ENCODE assay signal across 25 cellular contexts in genomic region chr9:26219961-26220360, GRCh38.
DNase-seq lines count a peak whose midpoint lies in the region; ATAC-seq and TF ChIP-seq lines count a peak whose summit lies in the region.
"Had no signal": no experiment of that assay in that cellular context is flagged by ENCODE, and none has a peak within 500 bp of the region (broad histone marks: within the 10 kb centered on the region; RNA-seq: fewer than 3 reads in every experiment).

No MANE protein-coding gene starts in this region.

- H3K9me3 Mint-ChIP-seq in natural killer cell (peaks cover 19 to 24% of the 10 kb centered on the region in 2 donors), Calu3 (ENCODE audit: low read depth, unreplicated experiment) (peaks cover 9% of the 10 kb centered on the region)

- CTCF ChIA-PET in A673 (lab: Charles Lee) (no interaction called here), Calu3 (lab: Charles Lee) (interaction anchor here (0.6 kb wide), 1 partner anchor 22 kb away, joined by 3 read pairs; no protein-coding TSS in a partner anchor)

- ATAC-seq in natural killer cell (no peak), GM21786 (IDR thresholded peaks at IDR 0.05; ENCODE audit: unreplicated experiment) (no peak), HG03521 (IDR thresholded peaks at IDR 0.05; ENCODE audit: unreplicated experiment) (no peak)
- ATAC-seq: activated T-helper 17 cell treated with anti-CD3 and anti-CD28 coated beads, Interleukin-2, amount 50 U/mL, for 72 hours; left lung had no signal

- intact Hi-C loops in A673 (cut with micrococcal nuclease; ENCODE audit: unreplicated experiment) = no loop called here
- intact Hi-C loops in head of caudate nucleus (cut with DNase I) = no loop called here
- intact Hi-C loops in natural killer cell (cut with micrococcal nuclease) = no loop called here
- intact Hi-C loops in Calu3 (cut with micrococcal nuclease; ENCODE audit: unreplicated experiment) = no loop called here

- H3K36me3 ChIP-seq in A673 (ENCODE audit: insufficient read depth, low read length, poor library complexity, severe bottlenecking) = no peaks in the 10 kb centered on the region
- H3K36me3 ChIP-seq: breast epithelium, left lung had no signal

- no peaks in the 10 kb centered on the region for H3K9me3 ChIP-seq in A673 (ENCODE audit: low read depth, low read length, poor library complexity, severe bottlenecking)

- peaks cover 16% of the 10 kb centered on the region for H3K36me3 Mint-ChIP-seq in natural killer cell
- no peaks in the 10 kb centered on the region for H3K36me3 Mint-ChIP-seq in Calu3 (ENCODE audit: insufficient read depth, unreplicated experiment)
- H3K36me3 Mint-ChIP-seq: activated naive CD4-positive, alpha-beta T cell treated with anti-CD3 and anti-CD28 coated beads, Interleukin-2, amount 50 U/mL, for 24 hours; type B pancreatic cell had no signal

- POLR2A ChIA-PET in A673 (lab: Charles Lee; ENCODE audit: low non-redundant PET) = no interaction called here

- BruUV-seq in A673 (replicated peaks; lab: Mats Ljungman, UMichigan) = no TSS peak
- no TSS peak for BruUV-seq in Calu3 (replicated peaks; lab: Mats Ljungman, UMichigan)

- DNase-seq in A673 (ENCODE audit: low spot score) (peak; percentile 0), SK-N-DZ (ENCODE audit: low spot score) (peak; percentile 5), head of caudate nucleus (peak; percentile 10 to 91 (median 64)), occipital lobe (lab: John Stamatoyannopoulos, UW) (peak; percentile 22), natural killer cell (no peak), Calu3 (no peak)
- DNase-seq: 8988T; activated CD4-positive, alpha-beta memory T cell treated with anti-CD3 and anti-CD28 coated beads, Interleukin-2, amount 10 ng/mL, durations not matched to agents 7 days and 5 days; activated CD8-positive, alpha-beta memory T cell treated with anti-CD3 and anti-CD28 coated beads, Interleukin-2, amount 50 U/mL, for 4 hours; CD4-positive, alpha-beta T cell; GOT3; left lung; NCI-H1048; NCI-H1694 treated with DMSO at 0.1 percent for 48 hours; NCI-H524; Right ventricle myocardium superior; stimulated activated CD4-positive, alpha-beta T cell treated with anti-CD3 and anti-CD28 coated beads, Interleukin-15, amount 100 ng/mL, for 24 hours; stimulated activated CD4-positive, alpha-beta T cell treated with anti-CD3 and anti-CD28 coated beads, Interleukin-4, amount 100 ng/mL, for 4 hours had no signal

- no peaks in the 10 kb centered on the region for H3K27me3 ChIP-seq in A673 (replicated peaks; ENCODE audit: insufficient read depth, low read depth, low read length, poor library complexity)
- H3K27me3 ChIP-seq: breast epithelium, left lung had no signal

- no peak overlapping the region for H3K27ac ChIP-seq in A673 (ENCODE audit: low read depth, low read length, poor library complexity, severe bottlenecking)
- H3K27ac ChIP-seq: breast epithelium, left lung had no signal

- H3K4me3 Mint-ChIP-seq in natural killer cell (no peak overlapping the region), Calu3 (ENCODE audit: low read depth, unreplicated experiment) (no peak overlapping the region)
- H3K4me3 Mint-ChIP-seq: activated CD4-positive, alpha-beta memory T cell treated with anti-CD3 and anti-CD28 coated beads, Interleukin-2, amount 10 ng/mL, durations not matched to agents 7 days and 5 days; activated naive CD4-positive, alpha-beta T cell treated with anti-CD3 and anti-CD28 coated beads, Interleukin-2, amount 50 U/mL, for 24 hours; activated T-helper 17 cell treated with anti-CD3 and anti-CD28 coated beads, Interleukin-2, amount 50 U/mL, for 72 hours; CD4-positive, alpha-beta T cell; T-helper 2 cell treated with Interferon-gamma antibody and Interleukin-4, amounts not matched to agents 5 μg/mL and 100 μg/mL, for 36 hours; type B pancreatic cell had no signal

- no peak overlapping the region for H3K27ac Mint-ChIP-seq in natural killer cell
- no peak overlapping the region for H3K27ac Mint-ChIP-seq in Calu3 (ENCODE audit: unreplicated experiment)
- H3K27ac Mint-ChIP-seq: activated CD4-positive, alpha-beta memory T cell treated with anti-CD3 and anti-CD28 coated beads, Interleukin-2, amount 10 ng/mL, durations not matched to agents 7 days and 5 days; activated naive CD4-positive, alpha-beta T cell treated with anti-CD3 and anti-CD28 coated beads, Interleukin-2, amount 50 U/mL, for 24 hours; activated T-helper 17 cell treated with anti-CD3 and anti-CD28 coated beads, Interleukin-2, amount 50 U/mL, for 72 hours; CD4-positive, alpha-beta T cell; T-helper 2 cell treated with Interferon-gamma antibody and Interleukin-4, amounts not matched to agents 5 μg/mL and 100 μg/mL, for 36 hours; type B pancreatic cell had no signal

- no peaks in the 10 kb centered on the region for H3K4me1 Mint-ChIP-seq in natural killer cell
- no peaks in the 10 kb centered on the region for H3K4me1 Mint-ChIP-seq in Calu3 (ENCODE audit: low read depth, unreplicated experiment)
- H3K4me1 Mint-ChIP-seq: activated CD4-positive, alpha-beta memory T cell treated with anti-CD3 and anti-CD28 coated beads, Interleukin-2, amount 10 ng/mL, durations not matched to agents 7 days and 5 days; activated naive CD4-positive, alpha-beta T cell treated with anti-CD3 and anti-CD28 coated beads, Interleukin-2, amount 50 U/mL, for 24 hours; activated T-helper 17 cell treated with anti-CD3 and anti-CD28 coated beads, Interleukin-2, amount 50 U/mL, for 72 hours had no signal

- no peak for TF ChIP-seq CTCF in A673 (conservative IDR thresholded peaks at IDR 0.05; ENCODE audit: low read depth, low read length)
- TF ChIP-seq CTCF in natural killer cell (IDR thresholded peaks at IDR 0.05) = no peak
- TF ChIP-seq CTCF in Calu3 (IDR thresholded peaks at IDR 0.05; ENCODE audit: unreplicated experiment) = no peak

- no peaks in the 10 kb centered on the region for H3K4me1 ChIP-seq in A673 (ENCODE audit: insufficient read depth, low read length, poor library complexity, severe bottlenecking)
- H3K4me1 ChIP-seq: breast epithelium, left lung had no signal

- H3K27me3 Mint-ChIP-seq in natural killer cell (ENCODE audit: low read depth in 2 of 2) = no peaks in the 10 kb centered on the region
- no peaks in the 10 kb centered on the region for H3K27me3 Mint-ChIP-seq in Calu3 (ENCODE audit: unreplicated experiment)
- H3K27me3 Mint-ChIP-seq: activated CD4-positive, alpha-beta memory T cell treated with anti-CD3 and anti-CD28 coated beads, Interleukin-2, amount 10 ng/mL, durations not matched to agents 7 days and 5 days; activated naive CD4-positive, alpha-beta T cell treated with anti-CD3 and anti-CD28 coated beads, Interleukin-2, amount 50 U/mL, for 24 hours; activated T-helper 17 cell treated with anti-CD3 and anti-CD28 coated beads, Interleukin-2, amount 50 U/mL, for 72 hours; CD4-positive, alpha-beta T cell; type B pancreatic cell had no signal

- no peak overlapping the region for H3K4me3 ChIP-seq in A673 (ENCODE audit: low read depth, low read length, poor library complexity, severe bottlenecking)
- H3K4me3 ChIP-seq: breast epithelium, left lung had no signal

Comparison
In these comparisons a context has a peak if more than half of its experiments do, and no peak if none do; other contexts are left out.
1. DNase-seq: peak in A673 (single experiment), SK-N-DZ (single experiment), head of caudate nucleus (42 of 42) and occipital lobe (single experiment); none in natural killer cell (single experiment) and Calu3 (single experiment).